Comparison of ENCODE assay signal across 10 cellular contexts in genomic region chr19:16085115-16085514, GRCh38. TPM values are rescaled to one million over a fixed set of nuclear protein-coding genes. Genes with fewer than 3 reads are reported as not detected.
DNase-seq lines count a peak whose midpoint lies in the region; ATAC-seq and TF ChIP-seq lines count a peak whose summit lies in the region.
"Had no signal": no experiment of that assay in that cellular context is flagged by ENCODE, and none has a peak within 500 bp of the region (broad histone marks: within the 10 kb centered on the region; RNA-seq: fewer than 3 reads in every experiment).

No MANE protein-coding gene starts in this region.

- no peaks in the 10 kb centered on the region for H3K9me3 Mint-ChIP-seq in central memory CD8-positive, alpha-beta T cell

- H3K27me3 Mint-ChIP-seq in central memory CD8-positive, alpha-beta T cell = no peaks in the 10 kb centered on the region

- no peaks in the 10 kb centered on the region for H3K9me3 ChIP-seq in Peyer's patch

- no peak overlapping the region for H3K4me3 ChIP-seq in Peyer's patch

- no peak for ATAC-seq in central memory CD8-positive, alpha-beta T cell (replicated peaks; ENCODE audit: extremely low read depth, poor library complexity, severe bottlenecking)
- ATAC-seq in HG02884 (IDR thresholded peaks at IDR 0.05; ENCODE audit: unreplicated experiment) = no peak

- TF ChIP-seq CTCF in Peyer's patch (IDR thresholded peaks at IDR 0.05) = no peak

- DNase-seq in GF-D8 (lab: John Stamatoyannopoulos, UW) = peak; percentile 64
- DNase-seq in Peyer's patch = no peak
- no peak for DNase-seq in central memory CD8-positive, alpha-beta T cell (ENCODE audit: low spot score in 2 of 2)
- peak; percentile 62 for DNase-seq in renal cortical epithelial cell (ENCODE audit: low read depth)
- no peak for DNase-seq in effector CD4-positive, alpha-beta T cell
- no peak for DNase-seq in D341Med (ENCODE audit: low spot score)
- no peak for DNase-seq in C1 segment of cervical spinal cord (lab: John Stamatoyannopoulos, UW)
- DNase-seq: NCI-H446 had no signal

- TF ChIP-seq POLR2A in Peyer's patch (IDR thresholded peaks at IDR 0.05) = no peak

- H3K4me1 Mint-ChIP-seq in central memory CD8-positive, alpha-beta T cell = peaks cover 52% of the 10 kb centered on the region

- H3K4me1 ChIP-seq in Peyer's patch = peaks cover 0 to 76% (median 20%) of the 10 kb centered on the region in 4 donors
- H3K4me1 ChIP-seq: parathyroid adenoma had no signal

- H3K36me3 Mint-ChIP-seq in central memory CD8-positive, alpha-beta T cell (ENCODE audit: insufficient read depth) = peaks cover 87% of the 10 kb centered on the region

- H3K27ac ChIP-seq in Peyer's patch = peak overlapping the region in 3 of 4 donors; percentile 10 to 75 (median 16)
- H3K27ac ChIP-seq: parathyroid adenoma had no signal

- H3K4me3 Mint-ChIP-seq in central memory CD8-positive, alpha-beta T cell = peak overlapping the region; percentile 72

- no peak overlapping the region for H3K27ac Mint-ChIP-seq in central memory CD8-positive, alpha-beta T cell (ENCODE audit: low read depth)

- H3K36me3 ChIP-seq in Peyer's patch = peaks cover 0 to 88% (median 0%) of the 10 kb centered on the region in 3 donors

- no peaks in the 10 kb centered on the region for H3K27me3 ChIP-seq in Peyer's patch

RNA-seq across cellular contexts. Expression of gene TPM4, which starts 8.8 kb away (rescaled TPM):
- 100 to 1,000 TPM; 125 to 423 (median 139) TPM for total RNA-seq in Peyer's patch
- 607 and 845 TPM in 2 replicates for total RNA-seq in renal cortical epithelial cell

RNA-seq across cellular contexts. Expression of gene RAB8A, which starts 26.6 kb away (rescaled TPM):
- total RNA-seq in Peyer's patch = 100 to 1,000 TPM in 2 of 4 donors, 10 to 100 TPM in 2; 53.6 to 138 (median 113) TPM
- 72.4 and 82.0 TPM in 2 replicates for total RNA-seq in renal cortical epithelial cell

RNA-seq across cellular contexts. Expression of gene HSH2D, which starts 58.4 kb away (rescaled TPM):
- total RNA-seq in Peyer's patch (100 to 1,000 TPM in 1 of 4 donors, 10 to 100 TPM in 3; 28.0 to 111 (median 58.8) TPM), renal cortical epithelial cell (0.05 and 6.3 TPM in 2 replicates)

Comparison
In these comparisons a context has a peak if more than half of its experiments do, and no peak if none do; other contexts are left out.
1. DNase-seq: peak in GF-D8 (single experiment) and renal cortical epithelial cell (single experiment); none in Peyer's patch (0 of 3), central memory CD8-positive, alpha-beta T cell (0 of 2), effector CD4-positive, alpha-beta T cell (single experiment), D341Med (single experiment) and C1 segment of cervical spinal cord (0 of 14).